7 cellular contexts compared by ENCODE assay signal in genomic region chrX:154389812-154390747, GRCh38. TPM values are rescaled to one million over a fixed set of nuclear protein-coding genes. Genes with fewer than 3 reads are reported as not detected.
DNase-seq lines count a peak whose midpoint lies in the region; ATAC-seq and TF ChIP-seq lines count a peak whose summit lies in the region.
"Not testable (repeated sequence)": the region's sequence is repeated elsewhere in the genome, so short reads cannot be mapped to it uniquely, and the experiment has no call there.

No MANE protein-coding gene starts in this region.

- H3K4me3 Mint-ChIP-seq in activated CD8-positive, alpha-beta T cell treated with anti-CD3 and anti-CD28 coated beads for 36 hours; naive thymus-derived CD8-positive, alpha-beta T cell: not testable (repeated sequence)

- H3K36me3 Mint-ChIP-seq in activated CD8-positive, alpha-beta T cell treated with anti-CD3 and anti-CD28 coated beads for 36 hours (ENCODE audit: low read depth); naive thymus-derived CD8-positive, alpha-beta T cell: not testable (repeated sequence)

- POLR2A ChIA-PET in activated CD8-positive, alpha-beta T cell treated with anti-CD3 and anti-CD28 coated beads for 36 hours (lab: Charles Lee); naive thymus-derived CD8-positive, alpha-beta T cell (lab: Charles Lee): not testable (repeated sequence)

- intact Hi-C loops in activated CD8-positive, alpha-beta T cell treated with anti-CD3 and anti-CD28 coated beads for 36 hours (cut with micrococcal nuclease) = not testable (repeated sequence)

- not testable (repeated sequence) for TF ChIP-seq CTCF in activated CD8-positive, alpha-beta T cell treated with anti-CD3 and anti-CD28 coated beads for 36 hours (IDR thresholded peaks at IDR 0.05)

- not testable (repeated sequence) for H3K9me3 Mint-ChIP-seq in activated CD8-positive, alpha-beta T cell treated with anti-CD3 and anti-CD28 coated beads for 36 hours; naive thymus-derived CD8-positive, alpha-beta T cell

- H3K27me3 Mint-ChIP-seq in activated CD8-positive, alpha-beta T cell treated with anti-CD3 and anti-CD28 coated beads for 36 hours; naive thymus-derived CD8-positive, alpha-beta T cell: not testable (repeated sequence)

- CTCF ChIA-PET in activated CD8-positive, alpha-beta T cell treated with anti-CD3 and anti-CD28 coated beads for 36 hours (lab: Charles Lee) = not testable (repeated sequence)

- not testable (repeated sequence) for H3K4me1 Mint-ChIP-seq in activated CD8-positive, alpha-beta T cell treated with anti-CD3 and anti-CD28 coated beads for 36 hours (ENCODE audit: low read depth); naive thymus-derived CD8-positive, alpha-beta T cell

- not testable (repeated sequence) for DNase-seq in activated CD8-positive, alpha-beta T cell treated with anti-CD3 and anti-CD28 coated beads for 36 hours
- peak in 3 of 10 donors; percentile 57 to 61 (median 61) for DNase-seq in naive thymus-derived CD8-positive, alpha-beta T cell

- ATAC-seq in GM18858 (IDR thresholded peaks at IDR 0.05; ENCODE audit: unreplicated experiment) (peak; percentile 54), GM21423 (IDR thresholded peaks at IDR 0.05; ENCODE audit: unreplicated experiment) (peak; percentile 68), HG02884 (IDR thresholded peaks at IDR 0.05; ENCODE audit: unreplicated experiment) (peak; percentile 61), HG03457 (IDR thresholded peaks at IDR 0.05; ENCODE audit: unreplicated experiment) (peak; percentile 64), esophagus mucosa (peak; percentile 87)
- peak; percentile 72 for ATAC-seq in activated CD8-positive, alpha-beta T cell treated with anti-CD3 and anti-CD28 coated beads for 36 hours
- ATAC-seq in naive thymus-derived CD8-positive, alpha-beta T cell = peak; percentile 71 to 78

- not testable (repeated sequence) for H3K27ac Mint-ChIP-seq in activated CD8-positive, alpha-beta T cell treated with anti-CD3 and anti-CD28 coated beads for 36 hours; naive thymus-derived CD8-positive, alpha-beta T cell

RNA-seq across cellular contexts. Expression of gene RPL10, which starts 8.1 kb away (rescaled TPM):
- 1,000 to 10,000 TPM; 3,574 to 3,675 TPM for total RNA-seq in activated CD8-positive, alpha-beta T cell treated with anti-CD3 and anti-CD28 coated beads for 36 hours
- 2,565 TPM for total RNA-seq in esophagus mucosa
- 1,000 to 10,000 TPM; 4,733 to 4,862 TPM for total RNA-seq in naive thymus-derived CD8-positive, alpha-beta T cell
- 1,000 to 10,000 TPM; 5,585 to 7,081 (median 6,663) TPM for polyA plus RNA-seq in naive thymus-derived CD8-positive, alpha-beta T cell

RNA-seq across cellular contexts. Expression of gene EMD, which starts 11.0 kb away (rescaled TPM):
- 10 to 100 TPM; 92.4 to 96.6 TPM for total RNA-seq in activated CD8-positive, alpha-beta T cell treated with anti-CD3 and anti-CD28 coated beads for 36 hours
- 49.3 TPM for total RNA-seq in esophagus mucosa
- 10 to 100 TPM; 90.4 to 95.4 TPM for total RNA-seq in naive thymus-derived CD8-positive, alpha-beta T cell
- polyA plus RNA-seq in naive thymus-derived CD8-positive, alpha-beta T cell = 10 to 100 TPM; 35.5 to 37.1 (median 35.7) TPM

RNA-seq across cellular contexts. Expression of gene FLNA, which starts 15.6 kb away (rescaled TPM):
- 1,000 to 10,000 TPM; 1,057 to 1,091 TPM for total RNA-seq in activated CD8-positive, alpha-beta T cell treated with anti-CD3 and anti-CD28 coated beads for 36 hours
- total RNA-seq in esophagus mucosa = 417 TPM
- total RNA-seq in naive thymus-derived CD8-positive, alpha-beta T cell = 100 to 1,000 TPM; 613 to 633 TPM
- polyA plus RNA-seq in naive thymus-derived CD8-positive, alpha-beta T cell = 100 to 1,000 TPM; 156 to 341 (median 169) TPM

RNA-seq across cellular contexts. Expression of gene DNASE1L1, which starts 19.0 kb away (rescaled TPM):
- total RNA-seq in activated CD8-positive, alpha-beta T cell treated with anti-CD3 and anti-CD28 coated beads for 36 hours = 10 to 100 TPM in 1 of 2 experiments, 1 to 10 TPM in 1; 9.4 to 10.3 TPM
- 22.8 TPM for total RNA-seq in esophagus mucosa
- 10 to 100 TPM; 16.6 to 19.9 TPM for total RNA-seq in naive thymus-derived CD8-positive, alpha-beta T cell
- 10 to 100 TPM; 12.7 to 15.3 (median 12.8) TPM for polyA plus RNA-seq in naive thymus-derived CD8-positive, alpha-beta T cell

RNA-seq across cellular contexts. Expression of gene TAFAZZIN, which starts 21.3 kb away (rescaled TPM):
- total RNA-seq in activated CD8-positive, alpha-beta T cell treated with anti-CD3 and anti-CD28 coated beads for 36 hours = 10 to 100 TPM; 49.8 to 53.4 TPM
- total RNA-seq in esophagus mucosa = 18.1 TPM
- 100 to 1,000 TPM; 111 to 112 TPM for total RNA-seq in naive thymus-derived CD8-positive, alpha-beta T cell
- polyA plus RNA-seq in naive thymus-derived CD8-positive, alpha-beta T cell = 10 to 100 TPM; 29.3 to 39.8 (median 37.8) TPM
